In the genomic region with DNA sequence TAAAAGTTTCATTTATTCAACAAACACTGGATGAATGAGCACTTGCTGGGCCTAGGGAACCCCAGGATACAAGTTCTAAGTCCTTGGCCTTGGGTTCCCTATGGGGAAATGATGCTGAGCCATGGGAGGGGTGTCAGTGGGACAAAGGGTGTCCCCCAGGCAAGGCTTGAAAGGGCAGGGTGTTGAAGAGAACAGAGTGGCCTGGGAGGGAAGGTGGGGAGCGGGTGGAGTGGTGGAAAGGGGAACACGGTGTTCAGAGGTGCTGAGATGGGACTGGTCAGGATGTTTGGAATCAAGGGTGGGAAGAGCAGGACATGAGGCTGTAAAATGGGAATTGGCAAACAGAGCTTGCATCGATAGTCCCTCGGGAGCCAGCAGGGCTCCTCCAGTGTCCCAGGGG, we compare ENCODE assay signal across 28 cellular contexts.
DNase-seq lines count a peak whose midpoint lies in the region; ATAC-seq and TF ChIP-seq lines count a peak whose summit lies in the region.
"Had no signal": no experiment of that assay in that cellular context is flagged by ENCODE, and none has a peak within 500 bp of the region (broad histone marks: within the 10 kb centered on the region; RNA-seq: fewer than 3 reads in every experiment).

No MANE protein-coding gene starts in this region.

- H3K4me3 ChIP-seq in gastroesophageal sphincter: no peak overlapping the region
- no peak overlapping the region for H3K4me3 ChIP-seq in muscle layer of colon (ENCODE audit: low read depth in 1 of 2, low read length in 2 of 2)
- H3K4me3 ChIP-seq in stomach smooth muscle (ENCODE audit: low read length in 2 of 2): no peak overlapping the region
- H3K4me3 ChIP-seq: adrenal gland, HAP-1, SJCRH30, skin epidermis had no signal

- no peak for TF ChIP-seq CTCF in RWPE1 (conservative IDR thresholded peaks at IDR 0.05; ENCODE audit: low read depth)
- TF ChIP-seq CTCF in gastroesophageal sphincter (IDR thresholded peaks at IDR 0.05): no peak
- no peak for TF ChIP-seq CTCF in progenitor cell of endocrine pancreas (IDR thresholded peaks at IDR 0.05; ENCODE audit: unreplicated experiment)

- ATAC-seq in gastroesophageal sphincter (no peak), GM21381 (IDR thresholded peaks at IDR 0.05; ENCODE audit: unreplicated experiment) (no peak)
- no peak for ATAC-seq in activated T-cell treated with anti-CD3 and anti-CD28 coated beads, Interleukin-2, amount 50 U/mL, for 4 hours
- ATAC-seq: activated CD8-positive, alpha-beta T cell treated with anti-CD3 and anti-CD28 coated beads, Interleukin-2, amount 10 ng/mL, durations not matched to agents 7 days and 5 days; activated T-helper 17 cell treated with anti-CD3 and anti-CD28 coated beads, Interleukin-2, amount 50 U/mL, for 72 hours; natural killer cell had no signal

- POLR2A ChIA-PET in RWPE1 (lab: Yijun Ruan, JAX; ENCODE audit: low non-redundant PET): interaction anchor here (0.6 kb wide), 1 partner anchor 27 kb away, joined by 3 read pairs; no protein-coding TSS in a partner anchor

- no peaks in the 10 kb centered on the region for H3K4me1 Mint-ChIP-seq in activated T-cell treated with anti-CD3 and anti-CD28 coated beads, Interleukin-2, amount 50 U/mL, for 4 hours (ENCODE audit: low read depth)
- H3K4me1 Mint-ChIP-seq in progenitor cell of endocrine pancreas (ENCODE audit: low read depth): no peaks in the 10 kb centered on the region
- H3K4me1 Mint-ChIP-seq: activated naive CD4-positive, alpha-beta T cell treated with anti-CD3 and anti-CD28 coated beads, Interleukin-2, amount 10 ng/mL, durations not matched to agents 7 days and 5 days had no signal

- no peaks in the 10 kb centered on the region for H3K27me3 Mint-ChIP-seq in activated T-cell treated with anti-CD3 and anti-CD28 coated beads, Interleukin-2, amount 50 U/mL, for 4 hours (ENCODE audit: low read depth)
- H3K27me3 Mint-ChIP-seq in progenitor cell of endocrine pancreas: peaks cover 28% of the 10 kb centered on the region
- H3K27me3 Mint-ChIP-seq: activated naive CD4-positive, alpha-beta T cell treated with anti-CD3 and anti-CD28 coated beads, Interleukin-2, amount 10 ng/mL, durations not matched to agents 7 days and 5 days; activated T-helper 17 cell treated with anti-CD3 and anti-CD28 coated beads, Interleukin-2, amount 50 U/mL, for 72 hours had no signal

- H3K9me3 ChIP-seq in gastroesophageal sphincter (no peaks in the 10 kb centered on the region), muscle layer of colon (ENCODE audit: low read length) (no peaks in the 10 kb centered on the region), stomach smooth muscle (ENCODE audit: control insufficient read depth in 2 of 2, low read length in 2 of 2) (no peaks in the 10 kb centered on the region)
- H3K9me3 ChIP-seq: adrenal gland, HAP-1, SJCRH30 had no signal

- H3K4me3 Mint-ChIP-seq in activated T-cell treated with anti-CD3 and anti-CD28 coated beads, Interleukin-2, amount 50 U/mL, for 4 hours: no peak overlapping the region
- no peak overlapping the region for H3K4me3 Mint-ChIP-seq in progenitor cell of endocrine pancreas (ENCODE audit: low read depth)
- H3K4me3 Mint-ChIP-seq: activated CD8-positive, alpha-beta T cell treated with anti-CD3 and anti-CD28 coated beads, Interleukin-2, amount 10 ng/mL, durations not matched to agents 7 days and 5 days; activated naive CD4-positive, alpha-beta T cell treated with anti-CD3 and anti-CD28 coated beads, Interleukin-2, amount 10 ng/mL, durations not matched to agents 7 days and 5 days; activated T-helper 17 cell treated with anti-CD3 and anti-CD28 coated beads, Interleukin-2, amount 50 U/mL, for 72 hours; natural killer cell had no signal

- H3K36me3 ChIP-seq in gastroesophageal sphincter (no peaks in the 10 kb centered on the region), muscle layer of colon (ENCODE audit: insufficient read depth, low read length) (no peaks in the 10 kb centered on the region), stomach smooth muscle (ENCODE audit: control insufficient read depth in 2 of 2, insufficient read depth in 2 of 2, low read length in 2 of 2) (peaks cover 0 to 2% of the 10 kb centered on the region in 2 donors)
- H3K36me3 ChIP-seq: adrenal gland, brain microvascular endothelial cell, HAP-1, SJCRH30 had no signal

- TF ChIP-seq POLR2A in gastroesophageal sphincter (IDR thresholded peaks at IDR 0.05): no peak

- no peaks in the 10 kb centered on the region for H3K36me3 Mint-ChIP-seq in activated T-cell treated with anti-CD3 and anti-CD28 coated beads, Interleukin-2, amount 50 U/mL, for 4 hours (ENCODE audit: insufficient read depth)
- H3K36me3 Mint-ChIP-seq in progenitor cell of endocrine pancreas (ENCODE audit: insufficient read depth): no peaks in the 10 kb centered on the region
- H3K36me3 Mint-ChIP-seq: activated naive CD4-positive, alpha-beta T cell treated with anti-CD3 and anti-CD28 coated beads, Interleukin-2, amount 10 ng/mL, durations not matched to agents 7 days and 5 days; natural killer cell had no signal

- no peak for TF ChIP-seq EP300 in gastroesophageal sphincter (IDR thresholded peaks at IDR 0.05)

- 72 to 80% methylated on average over 3 to 4 of the region's 4 CpGs for WGBS in gastroesophageal sphincter (ENCODE audit: low coverage in 1 of 2), 2 donors

- CTCF ChIA-PET in RWPE1 (lab: Yijun Ruan, JAX): no interaction called here

- H3K27me3 ChIP-seq in gastroesophageal sphincter (no peaks in the 10 kb centered on the region), muscle layer of colon (ENCODE audit: control insufficient read depth in 1 of 2, insufficient read depth in 2 of 2, low read length in 2 of 2) (no peaks in the 10 kb centered on the region), stomach smooth muscle (ENCODE audit: control insufficient read depth in 1 of 2, insufficient read depth in 2 of 2, low read length in 2 of 2) (no peaks in the 10 kb centered on the region)
- H3K27me3 ChIP-seq: adrenal gland, brain microvascular endothelial cell, SJCRH30 had no signal

- H3K9ac ChIP-seq in muscle layer of colon (ENCODE audit: low read length) (no peak overlapping the region), stomach smooth muscle (ENCODE audit: low read length in 2 of 2) (no peak overlapping the region)

- DNase-seq in RWPE1 (ENCODE audit: low spot score) (no peak), progenitor cell of endocrine pancreas (ENCODE audit: low spot score, unreplicated experiment) (no peak)
- DNase-seq in activated T-cell treated with anti-CD3 and anti-CD28 coated beads, Interleukin-2, amount 50 U/mL, for 4 hours: no peak
- DNase-seq: activated CD4-positive, alpha-beta T cell treated with anti-CD3 and anti-CD28 coated beads for 4 hours; activated CD8-positive, alpha-beta T cell treated with anti-CD3 and anti-CD28 coated beads, Interleukin-2, amount 10 ng/mL, durations not matched to agents 7 days and 5 days; activated naive CD4-positive, alpha-beta T cell treated with anti-CD3 and anti-CD28 coated beads, Interleukin-2, amount 10 ng/mL, durations not matched to agents 7 days and 5 days; adrenal gland; brain microvascular endothelial cell; COR-L47; DMS53; IMR-90; natural killer cell; NCI-H1436; NCI-H2081; NCI-H345; NCI-H69; SJCRH30; stimulated activated naive CD4-positive, alpha-beta T cell treated with Interleukin-2 at 50 U/mL for 16 hours; T-helper 9 cell had no signal

- H3K4me1 ChIP-seq in gastroesophageal sphincter (peaks cover 12 to 74% (median 24%) of the 10 kb centered on the region in 3 donors), muscle layer of colon (ENCODE audit: insufficient read depth, low read length) (peaks cover 68% of the 10 kb centered on the region), stomach smooth muscle (ENCODE audit: control insufficient read depth, insufficient read depth, low read length) (peaks cover 59% of the 10 kb centered on the region)

- H3K27ac ChIP-seq in RWPE1 (peak overlapping the region; percentile 27), gastroesophageal sphincter (peak overlapping the region in 3 of 4 donors; percentile 89 to 92 (median 91)), muscle layer of colon (ENCODE audit: low read depth, low read length) (peak overlapping the region; percentile 31), stomach smooth muscle (ENCODE audit: low read length) (peak overlapping the region; percentile 90)
- H3K27ac ChIP-seq: adrenal gland, brain microvascular endothelial cell, C4-2B, SJCRH30, VCaP had no signal

- H3K27ac Mint-ChIP-seq in progenitor cell of endocrine pancreas: no peak overlapping the region
- H3K27ac Mint-ChIP-seq: activated CD8-positive, alpha-beta T cell treated with anti-CD3 and anti-CD28 coated beads, Interleukin-2, amount 10 ng/mL, durations not matched to agents 7 days and 5 days; activated naive CD4-positive, alpha-beta T cell treated with anti-CD3 and anti-CD28 coated beads, Interleukin-2, amount 10 ng/mL, durations not matched to agents 7 days and 5 days; activated T-helper 17 cell treated with anti-CD3 and anti-CD28 coated beads, Interleukin-2, amount 50 U/mL, for 72 hours; natural killer cell had no signal

- H3K9me3 Mint-ChIP-seq in activated T-cell treated with anti-CD3 and anti-CD28 coated beads, Interleukin-2, amount 50 U/mL, for 4 hours: no peaks in the 10 kb centered on the region
- H3K9me3 Mint-ChIP-seq in progenitor cell of endocrine pancreas (ENCODE audit: low read depth): no peaks in the 10 kb centered on the region
- H3K9me3 Mint-ChIP-seq: activated naive CD4-positive, alpha-beta T cell treated with anti-CD3 and anti-CD28 coated beads, Interleukin-2, amount 10 ng/mL, durations not matched to agents 7 days and 5 days; activated T-helper 17 cell treated with anti-CD3 and anti-CD28 coated beads, Interleukin-2, amount 50 U/mL, for 72 hours; natural killer cell had no signal

Comparison
In these comparisons a context has a peak if more than half of its experiments do, and no peak if none do; other contexts are left out.
1. H3K27ac ChIP-seq: peak in every context shown above with its lines; median percentile 91 in gastroesophageal sphincter; 90 in stomach smooth muscle; 31 in muscle layer of colon; 27 in RWPE1.